Comparison of ENCODE assay signal across 18 cellular contexts in genomic region chr15:63888823-63889222, GRCh38.
"Had no signal": no experiment of that assay in that cellular context is flagged by ENCODE, and none has a peak within 500 bp of the region (broad histone marks: within the 10 kb centered on the region; RNA-seq: fewer than 3 reads in every experiment).

No MANE protein-coding gene starts in this region.

- FAIRE-seq: colon, islet of Langerhans had no signal

- H3K27me3 Mint-ChIP-seq: activated naive CD8-positive, alpha-beta T cell had no signal

- H3K36me3 ChIP-seq: cardiac muscle cell, lower lobe of right lung, stomach had no signal

- H3K27ac Mint-ChIP-seq: activated naive CD8-positive, alpha-beta T cell; activated T-cell treated with anti-CD3 and anti-CD28 coated beads, Interleukin-2, amount 50 U/mL, for 72 hours; endodermal cell; nephron progenitor cell; T-helper 1 cell treated with Interleukin-12 subunit alpha and Interleukin-12 subunit beta and Interleukin-4 antibody, amounts not matched to agents 30 μg/mL and 1 μg/mL, for 36 hours had no signal

- H3K36me3 Mint-ChIP-seq: activated naive CD8-positive, alpha-beta T cell had no signal

- H3K4me3 ChIP-seq: cardiac muscle cell, lower lobe of right lung, skin epidermis, stomach, testis had no signal

- H3K9me3 ChIP-seq: lower lobe of right lung, stomach, testis had no signal

- H3K4me3 Mint-ChIP-seq: activated naive CD8-positive, alpha-beta T cell; activated T-cell treated with anti-CD3 and anti-CD28 coated beads, Interleukin-2, amount 50 U/mL, for 72 hours; endodermal cell; nephron progenitor cell; T-helper 1 cell treated with Interleukin-12 subunit alpha and Interleukin-12 subunit beta and Interleukin-4 antibody, amounts not matched to agents 30 μg/mL and 1 μg/mL, for 36 hours had no signal

- H3K27me3 ChIP-seq: cardiac muscle cell, foreskin keratinocyte, stomach, testis had no signal

- DNase-seq: activated CD4-positive, alpha-beta T cell treated with anti-CD3 and anti-CD28 coated beads, Interleukin-2, amount 50 U/mL, for 4 hours; activated CD4-positive, CD25-positive, alpha-beta regulatory T cell treated with anti-CD3 and anti-CD28 coated beads, Interleukin-2, amount 50 U/mL, for 72 hours; activated gamma-delta T cell; activated T-cell treated with anti-CD3 and anti-CD28 coated beads, Interleukin-2, amount 50 U/mL, for 72 hours; foreskin keratinocyte; glutamatergic neuron; left colon; lower lobe of right lung; nephron progenitor cell; stomach; testis had no signal

- H3K9me3 Mint-ChIP-seq: activated T-cell treated with anti-CD3 and anti-CD28 coated beads, Interleukin-2, amount 50 U/mL, for 72 hours; endodermal cell; nephron progenitor cell; T-helper 1 cell treated with Interleukin-12 subunit alpha and Interleukin-12 subunit beta and Interleukin-4 antibody, amounts not matched to agents 30 μg/mL and 1 μg/mL, for 36 hours had no signal

- ATAC-seq: activated T-cell treated with anti-CD3 and anti-CD28 coated beads, Interleukin-2, amount 50 U/mL, for 72 hours; foreskin keratinocyte; left colon; lower lobe of right lung had no signal

- H3K27ac ChIP-seq: cardiac muscle cell, foreskin keratinocyte, lower lobe of right lung, skin epidermis, stomach, testis had no signal

- H3K4me1 ChIP-seq: foreskin keratinocyte, testis had no signal
